22 cellular contexts compared by ENCODE assay signal in the genomic region with DNA sequence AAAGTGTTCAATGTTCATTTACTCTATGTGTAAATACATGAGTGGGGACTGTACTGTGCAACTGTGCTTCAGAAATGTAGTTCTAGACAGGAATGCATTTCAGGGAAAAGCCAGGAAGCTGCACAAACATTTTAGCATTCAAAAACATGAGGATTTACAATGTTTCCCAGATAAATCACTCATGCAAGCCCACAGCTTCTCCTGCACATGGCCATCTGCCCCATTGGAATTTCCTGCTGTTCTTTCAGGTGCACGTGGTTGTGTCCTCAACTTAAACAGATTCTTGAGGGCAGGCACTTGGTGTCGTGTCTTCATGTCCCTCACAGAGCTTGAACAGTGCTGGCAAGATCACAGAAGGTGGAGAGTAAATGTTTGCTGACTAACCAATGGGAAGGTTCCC.
DNase-seq lines count a peak whose midpoint lies in the region; ATAC-seq, FAIRE-seq and TF ChIP-seq lines count a peak whose summit lies in the region.
"Had no signal": no experiment of that assay in that cellular context is flagged by ENCODE, and none has a peak within 500 bp of the region (broad histone marks: within the 10 kb centered on the region; RNA-seq: fewer than 3 reads in every experiment).

No MANE protein-coding gene starts in this region.

- peak overlapping the region; percentile 85 for H3K27ac Mint-ChIP-seq in HFFc6
- peak overlapping the region; percentile 84 for H3K27ac Mint-ChIP-seq in astrocyte (ENCODE audit: unreplicated experiment)
- H3K27ac Mint-ChIP-seq: activated B cell treated with CpG ODN at 0.5 μM for 24 hours; activated CD4-positive, alpha-beta memory T cell treated with anti-CD3 and anti-CD28 coated beads, Interleukin-2, amount 10 ng/mL, durations not matched to agents 7 days and 5 days; B cell; progenitor cell of endocrine pancreas; stimulated activated naive B cell treated with anti-CD40 and anti-IgM and Interleukin-4, amounts not matched to agents 10 μg/mL and 1 μg/mL and 100 μg/mL, for 72 hours had no signal

- H3K27me3 ChIP-seq in astrocyte (ENCODE audit: insufficient read depth, low read length) = no peaks in the 10 kb centered on the region
- no peaks in the 10 kb centered on the region for H3K27me3 ChIP-seq in smooth muscle cell (ENCODE audit: low read depth)
- H3K27me3 ChIP-seq in mammary epithelial cell (ENCODE audit: insufficient read depth, low read length) = no peaks in the 10 kb centered on the region
- H3K27me3 ChIP-seq: foreskin keratinocyte, testis had no signal

- BruUV-seq in mammary epithelial cell (replicated peaks; lab: Mats Ljungman, UMichigan) = no TSS peak

- no peak for FAIRE-seq in astrocyte (lab: Jason Lieb, UNC)
- FAIRE-seq: GM12892 had no signal

- H3K4me2 ChIP-seq in astrocyte (ENCODE audit: low read length) = peak overlapping the region; percentile 51
- H3K4me2 ChIP-seq in smooth muscle cell = peak overlapping the region; percentile 72
- no peak overlapping the region for H3K4me2 ChIP-seq in mammary epithelial cell (ENCODE audit: insufficient read depth, low read depth, low read length)

- H3K4me3 ChIP-seq in astrocyte (ENCODE audit: insufficient read depth, low read depth, low read length) (no peak overlapping the region), fibroblast of villous mesenchyme (ENCODE audit: low read depth, low read length) (no peak overlapping the region), smooth muscle cell (no peak overlapping the region), mammary epithelial cell (replicated peaks in 1 of 3; ENCODE audit: insufficient read depth in 1 of 3, low read depth in 2 of 3, low read length in 3 of 3) (no peak overlapping the region)
- H3K4me3 ChIP-seq: testis had no signal

- H3K27me3 Mint-ChIP-seq in HFFc6 (ENCODE audit: insufficient read depth) = no peaks in the 10 kb centered on the region; the same call in 1 of the 2 replicates
- H3K27me3 Mint-ChIP-seq in astrocyte (ENCODE audit: low read depth, unreplicated experiment) = no peaks in the 10 kb centered on the region

- H3K4me3 Mint-ChIP-seq in HFFc6 (peak overlapping the region; percentile 72), astrocyte (ENCODE audit: unreplicated experiment) (no peak overlapping the region)
- H3K4me3 Mint-ChIP-seq: activated B cell treated with CpG ODN at 0.5 μM for 24 hours; activated CD4-positive, alpha-beta memory T cell treated with anti-CD3 and anti-CD28 coated beads, Interleukin-2, amount 10 ng/mL, durations not matched to agents 7 days and 5 days; B cell; stimulated activated naive B cell treated with anti-CD40 and anti-IgM and Interleukin-4, amounts not matched to agents 10 μg/mL and 1 μg/mL and 100 μg/mL, for 72 hours had no signal

- H3K36me3 Mint-ChIP-seq in HFFc6 (ENCODE audit: low read depth) (0 out of 2 replicates have a peak, but pooled peaks cover 14% of the 10 kb centered on the region), astrocyte (ENCODE audit: low read depth, unreplicated experiment) (no peaks in the 10 kb centered on the region)
- H3K36me3 Mint-ChIP-seq: stimulated activated naive B cell treated with anti-CD40 and anti-IgM and Interleukin-4, amounts not matched to agents 10 μg/mL and 1 μg/mL and 100 μg/mL, for 72 hours had no signal

- H4K20me1 ChIP-seq in astrocyte (ENCODE audit: insufficient read depth, low read length) (no peaks in the 10 kb centered on the region), smooth muscle cell (ENCODE audit: low read depth) (no peaks in the 10 kb centered on the region), mammary epithelial cell (ENCODE audit: insufficient read depth, low read length) (no peaks in the 10 kb centered on the region)

- H3F3A ChIP-seq in smooth muscle cell (ENCODE audit: low read depth) = peaks cover 11% of the 10 kb centered on the region

- DNase-seq in HFFc6 (peak; percentile 27), astrocyte (ENCODE audit: low read depth) (peak; percentile 54), fibroblast of villous mesenchyme (ENCODE audit: low read depth) (peak; percentile 42), smooth muscle cell (lab: John Stamatoyannopoulos, UW; ENCODE audit: unreplicated experiment) (no peak), NCI-H2107 treated with DMSO at 0.1 percent for 48 hours (lab: John Stamatoyannopoulos, UW; ENCODE audit: unreplicated experiment) (no peak), mammary epithelial cell (no peak)
- DNase-seq: activated B cell treated with CpG ODN at 0.5 μM for 24 hours; activated CD4-positive, alpha-beta memory T cell treated with anti-CD3 and anti-CD28 coated beads, Interleukin-2, amount 10 ng/mL, durations not matched to agents 7 days and 5 days; activated T-cell treated with anti-CD3 and anti-CD28 coated beads, Interleukin-2, amount 50 U/mL, for 1 hour; cortex of kidney; DND-41; NCI-H2029; NCI-H446 treated with DMSO at 0.1 percent for 48 hours; NK-92 treated with Interleukin-12 subunit alpha and Interleukin-12 subunit beta, amount 100 ng/mL, for 24 hours; stimulated activated naive B cell treated with anti-CD40 and anti-IgM and Interleukin-4, amounts not matched to agents 10 μg/mL and 1 μg/mL and 100 μg/mL, for 72 hours; SW 1271; testis had no signal

- H3K9me3 Mint-ChIP-seq in HFFc6 (no peaks in the 10 kb centered on the region), astrocyte (ENCODE audit: unreplicated experiment) (peaks cover 3% of the 10 kb centered on the region)
- H3K9me3 Mint-ChIP-seq: activated B cell treated with CpG ODN at 0.5 μM for 24 hours; activated CD4-positive, alpha-beta memory T cell treated with anti-CD3 and anti-CD28 coated beads, Interleukin-2, amount 10 ng/mL, durations not matched to agents 7 days and 5 days had no signal

- H3K4me1 ChIP-seq in astrocyte (ENCODE audit: insufficient read depth, low read length) (peaks cover 36% of the 10 kb centered on the region), smooth muscle cell (ENCODE audit: low read depth) (peaks cover 19% of the 10 kb centered on the region), mammary epithelial cell (ENCODE audit: insufficient read depth, low read length) (peaks cover 17% of the 10 kb centered on the region)
- H3K4me1 ChIP-seq: testis had no signal

- intact Hi-C loops in mammary epithelial cell (cut with micrococcal nuclease) = no loop called here

- no peak for ATAC-seq in GM19463 (IDR thresholded peaks at IDR 0.05; ENCODE audit: unreplicated experiment)
- ATAC-seq: stimulated activated naive B cell treated with anti-CD40 and anti-IgM and Interleukin-4, amounts not matched to agents 10 μg/mL and 1 μg/mL and 100 μg/mL, for 72 hours had no signal

- H3K4me1 Mint-ChIP-seq in HFFc6 (ENCODE audit: low read depth) (peaks cover 52% of the 10 kb centered on the region), astrocyte (ENCODE audit: low read depth, unreplicated experiment) (peaks cover 29% of the 10 kb centered on the region)
- H3K4me1 Mint-ChIP-seq: activated B cell treated with CpG ODN at 0.5 μM for 24 hours; activated CD4-positive, alpha-beta memory T cell treated with anti-CD3 and anti-CD28 coated beads, Interleukin-2, amount 10 ng/mL, durations not matched to agents 7 days and 5 days; B cell; stimulated activated naive B cell treated with anti-CD40 and anti-IgM and Interleukin-4, amounts not matched to agents 10 μg/mL and 1 μg/mL and 100 μg/mL, for 72 hours had no signal

- H3K27ac ChIP-seq in astrocyte (ENCODE audit: low read depth, low read length) (peak overlapping the region; percentile 72), smooth muscle cell (ENCODE audit: low read depth) (peak overlapping the region; percentile 81), mammary epithelial cell (ENCODE audit: insufficient read depth, low read depth, low read length) (no peak overlapping the region)
- H3K27ac ChIP-seq: foreskin keratinocyte, testis had no signal

- H3K9ac ChIP-seq in astrocyte (ENCODE audit: low read length) = peak overlapping the region; percentile 45
- no peak overlapping the region for H3K9ac ChIP-seq in smooth muscle cell (ENCODE audit: low read depth)
- H3K9ac ChIP-seq in mammary epithelial cell (ENCODE audit: insufficient read depth, low read length) = no peak overlapping the region

- in situ Hi-C loops in mammary epithelial cell (cut with MboI; ENCODE audit: low sequenced_read_pairs in 2 of 2) = no loop called here

- H3K79me2 ChIP-seq in astrocyte (ENCODE audit: insufficient read depth, low read length) = no peaks in the 10 kb centered on the region
- no peaks in the 10 kb centered on the region for H3K79me2 ChIP-seq in smooth muscle cell (ENCODE audit: low read depth)
- no peaks in the 10 kb centered on the region for H3K79me2 ChIP-seq in mammary epithelial cell (ENCODE audit: insufficient read depth, low read length)

- no peak overlapping the region for H2AFZ ChIP-seq in astrocyte (ENCODE audit: low read depth, low read length)
- H2AFZ ChIP-seq in smooth muscle cell (ENCODE audit: low read depth) = no peak overlapping the region
- H2AFZ ChIP-seq in mammary epithelial cell (ENCODE audit: low read depth, low read length) = no peak overlapping the region

- CTCF ChIA-PET in mammary epithelial cell (lab: Charles Lee; ENCODE audit: low non-redundant PET) = no interaction called here

- dilution Hi-C loops in mammary epithelial cell (cut with HindIII; ENCODE audit: low sequenced_read_pairs) = no loop called here

- TF ChIP-seq CTCF in HFFc6 (IDR thresholded peaks at IDR 0.05) (no peak), astrocyte (IDR thresholded peaks at IDR 0.05; ENCODE audit: insufficient read depth, low read depth, low read length) (no peak), fibroblast of villous mesenchyme (IDR thresholded peaks at IDR 0.05; ENCODE audit: insufficient read depth, low read depth, low read length) (no peak), smooth muscle cell (IDR thresholded peaks at IDR 0.05; ENCODE audit: borderline replicate concordance, insufficient read depth, poor library complexity, severe bottlenecking) (no peak), mammary epithelial cell (conservative IDR thresholded peaks at IDR 0.05 in 1 of 2, IDR thresholded peaks at IDR 0.05 in 1 of 2; ENCODE audit: extremely low read depth in 1 of 2, insufficient read depth in 1 of 2, low read depth in 1 of 2, low read length in 2 of 2) (no peak)

- peaks cover 5% of the 10 kb centered on the region for H3K9me3 ChIP-seq in astrocyte (ENCODE audit: insufficient read depth, low read depth, low read length)
- no peaks in the 10 kb centered on the region for H3K9me3 ChIP-seq in smooth muscle cell (replicated peaks; ENCODE audit: low read depth)
- no peaks in the 10 kb centered on the region for H3K9me3 ChIP-seq in mammary epithelial cell (replicated peaks; ENCODE audit: insufficient read depth, low read length)
- H3K9me3 ChIP-seq: testis had no signal

- 25% methylated on average over 2 of the region's 2 CpGs for WGBS in smooth muscle cell (ENCODE audit: low lambda C conversion rate)
- WGBS in mammary epithelial cell (ENCODE audit: low coverage, missing lambda C conversion rate) = 79% methylated on average over 2 of the region's 2 CpGs

- H3K36me3 ChIP-seq in astrocyte (ENCODE audit: insufficient read depth, low read length) = no peaks in the 10 kb centered on the region
- H3K36me3 ChIP-seq in smooth muscle cell (ENCODE audit: low read depth) = no peaks in the 10 kb centered on the region
- H3K36me3 ChIP-seq in mammary epithelial cell (ENCODE audit: insufficient read depth, low read length) = no peaks in the 10 kb centered on the region

Comparison
In these comparisons a context has a peak if more than half of its experiments do, and no peak if none do; other contexts are left out.
1. DNase-seq: peak in HFFc6 (single experiment), astrocyte (single experiment) and fibroblast of villous mesenchyme (single experiment); none in smooth muscle cell (single experiment), NCI-H2107 treated with DMSO at 0.1 percent for 48 hours (single experiment) and mammary epithelial cell (single experiment).